8 cellular contexts compared by ENCODE assay signal in the genomic region with DNA sequence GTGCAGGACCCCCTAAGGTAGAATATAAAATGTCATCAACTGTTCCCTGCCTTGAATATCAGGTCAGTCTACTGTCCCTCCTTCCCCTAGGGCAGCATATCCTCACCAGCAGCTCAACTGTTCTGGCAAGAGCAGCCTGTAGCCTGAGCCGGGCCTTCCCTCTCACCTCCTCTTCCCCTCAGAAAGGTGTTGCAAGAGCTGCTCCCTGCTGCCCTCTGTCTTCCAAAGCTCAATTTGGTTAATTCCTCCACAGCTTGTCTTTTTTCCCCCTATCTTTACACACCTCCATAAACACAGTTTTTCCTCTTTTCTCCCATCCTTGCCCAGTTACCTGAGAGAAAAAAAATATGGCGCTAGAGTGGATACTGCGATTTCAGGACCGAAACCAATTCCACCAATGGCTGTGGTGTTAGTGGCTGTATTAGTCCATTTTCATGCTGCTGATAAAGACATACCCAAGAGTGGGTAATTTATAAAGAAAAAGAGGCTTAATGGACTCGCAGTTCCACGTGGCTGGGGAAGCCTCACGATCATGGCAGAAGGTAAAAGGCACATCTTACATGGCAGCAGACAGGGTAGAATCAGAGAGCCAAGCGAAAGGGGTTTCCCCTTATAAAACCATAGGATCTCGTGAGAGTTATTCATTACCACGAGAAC.
DNase-seq lines count a peak whose midpoint lies in the region; TF ChIP-seq lines count a peak whose summit lies in the region.

No MANE protein-coding gene starts in this region.

- H3K9me2 ChIP-seq in Loucy (replicated peaks; ENCODE audit: low read depth, low read length), result no peaks in the 10 kb centered on the region

- H3K9ac ChIP-seq in Loucy (ENCODE audit: low read depth, low read length, poor library complexity, severe bottlenecking), result no peak overlapping the region

- H3F3A ChIP-seq in Loucy (ENCODE audit: low read depth), result no peaks in the 10 kb centered on the region

- DNase-seq in A172 (ENCODE audit: low spot score), result peak; percentile 73
- DNase-seq in GM10266 (ENCODE audit: extremely low spot score), result peak; percentile 56
- DNase-seq in HCEC 1CT, result peak; percentile 66
- DNase-seq in SW480 (ENCODE audit: low spot score), result peak; percentile 68
- DNase-seq in dermis microvascular lymphatic vessel endothelial cell (ENCODE audit: low read depth in 2 of 2), result peak; percentile 58 to 75
- DNase-seq in mucosa of gallbladder (ENCODE audit: low spot score), result peak; percentile 52
- DNase-seq in cortex of kidney (lab: John Stamatoyannopoulos, UW), result no peak

- no peaks in the 10 kb centered on the region for H3K36me3 ChIP-seq in Loucy (ENCODE audit: insufficient read depth, low read length)

- H2AFZ ChIP-seq in Loucy (ENCODE audit: low read length), result no peak overlapping the region

- H3K4me2 ChIP-seq in Loucy (ENCODE audit: low read depth, low read length, poor library complexity, severe bottlenecking), result no peak overlapping the region

- no peaks in the 10 kb centered on the region for H3K79me2 ChIP-seq in Loucy (ENCODE audit: insufficient read depth, low read length)

- H3K4me3 ChIP-seq in Loucy (ENCODE audit: low read length, poor library complexity, severe bottlenecking), result no peak overlapping the region

- H3K9me3 ChIP-seq in Loucy (ENCODE audit: insufficient read depth, low read depth, low read length), result no peaks in the 10 kb centered on the region

- no peaks in the 10 kb centered on the region for H3K27me3 ChIP-seq in Loucy (ENCODE audit: insufficient read depth, low read length, poor library complexity, severe bottlenecking)

- H3K4me1 ChIP-seq in Loucy (ENCODE audit: insufficient read depth, low read length, poor library complexity, severe bottlenecking), result no peaks in the 10 kb centered on the region

- TF ChIP-seq CTCF in GM10266 (IDR thresholded peaks at IDR 0.05; ENCODE audit: control insufficient read depth, insufficient read depth, low read depth, missing control alignments) (peak; percentile 67), Loucy (conservative IDR thresholded peaks at IDR 0.05; ENCODE audit: low read length) (peak; percentile 80)

- no peaks in the 10 kb centered on the region for H4K20me1 ChIP-seq in Loucy (ENCODE audit: insufficient read depth, low read length, poor library complexity, severe bottlenecking)
